9 cellular contexts compared by ENCODE assay signal in the genomic region with DNA sequence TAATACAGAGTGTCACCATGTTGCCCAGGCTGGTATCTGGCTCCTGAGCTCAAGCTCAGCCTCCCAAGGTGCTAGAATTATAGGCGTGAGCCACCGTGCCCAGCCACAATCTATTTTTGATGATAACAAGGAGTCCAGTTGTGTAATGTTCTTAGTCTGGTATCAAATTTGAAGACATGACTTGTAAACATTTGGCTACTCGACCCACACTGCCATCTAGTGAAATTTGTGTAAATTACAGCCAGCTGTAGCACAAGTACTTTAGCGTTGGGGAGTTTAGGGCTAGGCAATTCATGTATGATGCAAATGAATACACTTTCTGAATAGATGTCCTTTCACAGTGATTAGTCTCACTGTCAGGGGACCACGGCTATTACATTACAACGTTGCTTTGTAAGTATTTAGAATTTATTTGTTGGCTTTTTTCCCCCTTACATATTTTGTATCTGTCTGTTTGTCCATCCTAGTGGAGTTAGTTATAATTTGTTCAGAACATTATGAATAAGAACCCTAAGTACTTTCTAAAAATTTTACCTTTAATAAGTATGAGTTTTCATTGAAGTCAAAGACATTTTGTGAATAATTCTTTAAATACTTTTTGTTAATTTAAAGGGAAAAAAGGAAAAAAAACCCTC.
DNase-seq lines count a peak whose midpoint lies in the region; ATAC-seq and TF ChIP-seq lines count a peak whose summit lies in the region.
"Had no signal": no experiment of that assay in that cellular context is flagged by ENCODE, and none has a peak within 500 bp of the region (broad histone marks: within the 10 kb centered on the region; RNA-seq: fewer than 3 reads in every experiment).

No MANE protein-coding gene starts in this region.

- no TSS peak for BruUV-seq in HCT116 (replicated peaks; lab: Mats Ljungman, UMichigan)

- RAD21 ChIA-PET in HCT116 (lab: Charles Lee; ENCODE audit: low non-redundant PET in 1 of 2, low total read pairs in 2 of 2, uncharacterized antibody in 2 of 2, unreplicated experiment in 2 of 2): interaction anchor here in 1 of 2 experiments (0.5 kb wide), 1 partner anchor 211 kb away, joined by 4 read pairs; no protein-coding TSS in a partner anchor

- TF ChIP-seq RAD21 in HCT116 (IDR thresholded peaks at IDR 0.05; ENCODE audit: low read depth): peak; percentile 81

- H3K9me2 ChIP-seq in HCT116 (ENCODE audit: insufficient read depth): no peaks in the 10 kb centered on the region; the same call in 1 of the 2 replicates

- no peaks in the 10 kb centered on the region for H3K27me3 ChIP-seq in HCT116 (ENCODE audit: insufficient read depth, low read length)

- CTCF ChIA-PET in HCT116 (lab: Charles Lee): interaction anchor here (1.0 to 3.2 kb wide), 8 partner anchors 10 to 416 kb away, joined by 3 to 15 read pairs (median 4); no protein-coding TSS in a partner anchor

- H3K36me3 ChIP-seq in HCT116 (ENCODE audit: control insufficient read depth in 1 of 2, insufficient read depth in 2 of 2, low read length in 2 of 2): no peaks in the 10 kb centered on the region

- DNase-seq in GM12864 (ENCODE audit: low read depth) (peak; percentile 61), HCT116 (ENCODE audit: low read depth, low spot score) (peak; percentile 76), M059J (ENCODE audit: low read depth) (peak; percentile 54), SHP77 (lab: John Stamatoyannopoulos, UW) (peak; percentile 45 to 46), globus pallidus (ENCODE audit: low spot score) (peak; percentile 75), pons (ENCODE audit: low spot score) (peak; percentile 84), mesenteric fat pad (ENCODE audit: low spot score) (no peak)
- DNase-seq in activated gamma-delta T cell treated with anti-CD3 and anti-CD28 coated beads, Interleukin-2, amount 50 U/mL, for 16 hours (ENCODE audit: low read depth): peak; percentile 44

- no peak overlapping the region for H3K9ac ChIP-seq in HCT116 (ENCODE audit: low read length)

- peaks cover 0 to 8% of the 10 kb centered on the region in 2 experiments; a peak in 2 of 4 replicates for H3K4me1 ChIP-seq in HCT116 (ENCODE audit: control insufficient read depth in 1 of 2, insufficient read depth in 2 of 2, low read length in 2 of 2)

- intact Hi-C loops in HCT116 (cut with micrococcal nuclease): loop anchor here (1.0 kb wide), 1 partner anchor 279 kb away; no protein-coding TSS in a partner anchor

- H3K27ac ChIP-seq in HCT116 (ENCODE audit: low read depth, low read length): no peak overlapping the region
- H3K27ac ChIP-seq: skin epidermis had no signal

- H3K79me2 ChIP-seq in HCT116 (ENCODE audit: insufficient read depth, low read length): no peaks in the 10 kb centered on the region

- no peaks in the 10 kb centered on the region for H3K9me3 ChIP-seq in HCT116 (ENCODE audit: control insufficient read depth in 1 of 2, insufficient read depth in 1 of 2, low read depth in 1 of 2, low read length in 2 of 2)

- peak overlapping the region; percentile 80 for H2AFZ ChIP-seq in HCT116 (ENCODE audit: low read depth, low read length, poor library complexity, severe bottlenecking)

- H3K4me2 ChIP-seq in HCT116 (ENCODE audit: low read length): no peak overlapping the region

- TF ChIP-seq CTCF in GM12864 (IDR thresholded peaks at IDR 0.05; ENCODE audit: low read depth, low read length, missing control alignments) (peak; percentile 68), HCT116 (IDR thresholded peaks at IDR 0.05 in 2 of 3, conservative IDR thresholded peaks at IDR 0.05 in 1 of 3; ENCODE audit: borderline replicate concordance in 1 of 3, insufficient read depth in 1 of 3, low read depth in 2 of 3, low read length in 2 of 3) (peak; percentile 55 to 83 (median 69); a peak in 5 of 6 replicates)

- no peaks in the 10 kb centered on the region for H4K20me1 ChIP-seq in HCT116 (ENCODE audit: insufficient read depth)

- POLR2A ChIA-PET in HCT116 (lab: Charles Lee): no interaction called here

- H3K4me3 ChIP-seq in GM12864 (ENCODE audit: low read depth, low read length) (no peak overlapping the region), HCT116 (replicated peaks in 1 of 2; ENCODE audit: low read depth in 1 of 2, low read length in 2 of 2) (no peak overlapping the region)
- H3K4me3 ChIP-seq: skin epidermis had no signal

- peak; percentile 89 for ATAC-seq in HCT116

- TF ChIP-seq POLR2A in HCT116 (IDR thresholded peaks at IDR 0.05; ENCODE audit: borderline replicate concordance, extremely low read depth, insufficient read depth, insufficient read length): no peak

TF ChIP-seq in HCT116, 20 proteins besides CTCF, POLR2A, EP300 and RAD21:
- TF ChIP-seq SRF (IDR thresholded peaks at IDR 0.05; ENCODE audit: low read depth): 0 out of 2 replicates have a peak, but pooled peaks have one; percentile 8
- 0 out of 2 replicates have a peak, but pooled peaks have one; percentile 17 for TF ChIP-seq CEBPB (IDR thresholded peaks at IDR 0.05; ENCODE audit: low read depth)
- TF ChIP-seq, protein P1, sequence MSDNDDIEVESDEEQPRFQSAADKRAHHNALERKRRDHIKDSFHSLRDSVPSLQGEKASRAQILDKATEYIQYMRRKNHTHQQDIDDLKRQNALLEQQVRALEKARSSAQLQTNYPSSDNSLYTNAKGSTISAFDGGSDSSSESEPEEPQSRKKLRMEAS (IDR thresholded peaks at IDR 0.05): no peak
